In genomic region chr13:76822691-76823267, GRCh38 we compare ENCODE assay signal across 8 cellular contexts.
A peak's percentile ranks its signal among the peaks of the same experiment; 100 is the strongest.
DNase-seq lines count a peak whose midpoint lies in the region; ATAC-seq and TF ChIP-seq lines count a peak whose summit lies in the region.

No MANE protein-coding gene starts in this region.

- WGBS in adrenal gland, 4 donors: 58 to 66% (median 60%) methylated on average over 2 of the region's 2 CpGs
- WGBS in mesendoderm (ENCODE audit: extremely low coverage, insufficient coverage, low lambda C conversion rate): no CpG with 5 or more reads among the region's 2 CpGs

- H3K4me1 ChIP-seq in adrenal gland (replicated peaks in 1 of 2): no peaks in the 10 kb centered on the region
- no peaks in the 10 kb centered on the region for H3K4me1 ChIP-seq in mesendoderm (ENCODE audit: control insufficient read depth, low read depth, low read length)

- H4K5ac ChIP-seq in mesendoderm (ENCODE audit: low read length): no peak overlapping the region

- no peak overlapping the region for H3K56ac ChIP-seq in mesendoderm (ENCODE audit: low read length)

- H3K4me2 ChIP-seq in mesendoderm (ENCODE audit: low read length): no peak overlapping the region

- no peak overlapping the region for H2BK15ac ChIP-seq in mesendoderm (replicated peaks; ENCODE audit: low read depth)

- no peak overlapping the region for H2AK5ac ChIP-seq in mesendoderm (ENCODE audit: low read length)

- H3K27ac Mint-ChIP-seq in activated CD4-positive, alpha-beta T cell treated with anti-CD3 and anti-CD28 coated beads, Interleukin-2, amount 10 ng/mL, durations not matched to agents 24 days and 14 days: no peak overlapping the region

- peak; percentile 77 for ATAC-seq in HG03442 (IDR thresholded peaks at IDR 0.05; ENCODE audit: unreplicated experiment)
- no peak for ATAC-seq in GM18517 (IDR thresholded peaks at IDR 0.05; ENCODE audit: unreplicated experiment)

- H3K27me3 ChIP-seq in adrenal gland (no peaks in the 10 kb centered on the region), mesendoderm (ENCODE audit: insufficient read depth, low read length, poor library complexity) (no peaks in the 10 kb centered on the region)

- no peaks in the 10 kb centered on the region for H3K4me1 Mint-ChIP-seq in activated CD4-positive, alpha-beta T cell treated with anti-CD3 and anti-CD28 coated beads, Interleukin-2, amount 10 ng/mL, durations not matched to agents 24 days and 14 days

- intact Hi-C loops in activated CD4-positive, alpha-beta T cell treated with anti-CD3 and anti-CD28 coated beads, Interleukin-2, amount 10 ng/mL, durations not matched to agents 24 days and 14 days (cut with micrococcal nuclease): loop anchor here (1.0 kb wide), 1 partner anchor 81 kb away; no protein-coding TSS in a partner anchor
- intact Hi-C loops in adrenal gland (cut with DNase I): no loop called here

- peak; percentile 58 for DNase-seq in activated CD4-positive, alpha-beta T cell treated with anti-CD3 and anti-CD28 coated beads, Interleukin-2, amount 10 ng/mL, durations not matched to agents 24 days and 14 days
- no peak for DNase-seq in activated CD4-positive, alpha-beta T cell treated with anti-CD3 and anti-CD28 coated beads for 48 hours
- DNase-seq in adrenal gland: no peak
- DNase-seq in mesendoderm: peak; percentile 42
- no peak for DNase-seq in COLO668 (lab: John Stamatoyannopoulos, UW; ENCODE audit: unreplicated experiment)
- DNase-seq in NCI-H1105 (lab: John Stamatoyannopoulos, UW): no peak

- H3K79me1 ChIP-seq in mesendoderm (ENCODE audit: low read length): no peaks in the 10 kb centered on the region

- no peaks in the 10 kb centered on the region for H3K79me2 ChIP-seq in mesendoderm (ENCODE audit: control insufficient read depth, insufficient read depth, low read length)

- H2BK5ac ChIP-seq in mesendoderm (ENCODE audit: low read length): no peak overlapping the region

- no peaks in the 10 kb centered on the region for H3K36me3 ChIP-seq in adrenal gland (replicated peaks in 1 of 2)
- no peaks in the 10 kb centered on the region for H3K36me3 ChIP-seq in mesendoderm (ENCODE audit: control insufficient read depth, insufficient read depth, low read length)

- H3K36me3 Mint-ChIP-seq in activated CD4-positive, alpha-beta T cell treated with anti-CD3 and anti-CD28 coated beads, Interleukin-2, amount 10 ng/mL, durations not matched to agents 24 days and 14 days (ENCODE audit: low read depth): no peaks in the 10 kb centered on the region

- H3K27ac ChIP-seq in adrenal gland (no peak overlapping the region), mesendoderm (ENCODE audit: low read depth, low read length) (no peak overlapping the region)

- TF ChIP-seq CTCF in adrenal gland (IDR thresholded peaks at IDR 0.05): peak in 5 of 6 experiments; percentile 4 to 43 (median 39)

- no peaks in the 10 kb centered on the region for H3K9me3 Mint-ChIP-seq in activated CD4-positive, alpha-beta T cell treated with anti-CD3 and anti-CD28 coated beads, Interleukin-2, amount 10 ng/mL, durations not matched to agents 24 days and 14 days

- H3K9me3 ChIP-seq in adrenal gland (replicated peaks in 1 of 3): no peaks in the 10 kb centered on the region

- no peak overlapping the region for H3K4me3 ChIP-seq in adrenal gland
- H3K4me3 ChIP-seq in mesendoderm (ENCODE audit: low read length): no peak overlapping the region

- no peak for TF ChIP-seq POLR2A in adrenal gland (IDR thresholded peaks at IDR 0.05)

- no peak overlapping the region for H3K4ac ChIP-seq in mesendoderm (ENCODE audit: low read depth, low read length)

- H3K23ac ChIP-seq in mesendoderm (ENCODE audit: low read length): no peak overlapping the region

- H3K27me3 Mint-ChIP-seq in activated CD4-positive, alpha-beta T cell treated with anti-CD3 and anti-CD28 coated beads, Interleukin-2, amount 10 ng/mL, durations not matched to agents 24 days and 14 days: peaks cover 6% of the 10 kb centered on the region

- no peak overlapping the region for H3K4me3 Mint-ChIP-seq in activated CD4-positive, alpha-beta T cell treated with anti-CD3 and anti-CD28 coated beads, Interleukin-2, amount 10 ng/mL, durations not matched to agents 24 days and 14 days

- no peak overlapping the region for H3K9ac ChIP-seq in mesendoderm (ENCODE audit: low read length)

- H4K8ac ChIP-seq in mesendoderm (ENCODE audit: low read depth, low read length): no peak overlapping the region

- H3K18ac ChIP-seq in mesendoderm (ENCODE audit: low read length): no peak overlapping the region

- H2BK120ac ChIP-seq in mesendoderm (ENCODE audit: low read depth, low read length): no peak overlapping the region

Comparison
In these comparisons a context has a peak if more than half of its experiments do, and no peak if none do; other contexts are left out.
1. DNase-seq: peak in activated CD4-positive, alpha-beta T cell treated with anti-CD3 and anti-CD28 coated beads, Interleukin-2, amount 10 ng/mL, durations not matched to agents 24 days and 14 days (single experiment) and mesendoderm (single experiment); none in activated CD4-positive, alpha-beta T cell treated with anti-CD3 and anti-CD28 coated beads for 48 hours (single experiment), adrenal gland (0 of 7), COLO668 (single experiment) and NCI-H1105 (single experiment).